Comparison of ENCODE assay signal across 10 cellular contexts in genomic region chr12:123474493-123475255, GRCh38. TPM values are rescaled to one million over a fixed set of nuclear protein-coding genes. Genes with fewer than 3 reads are reported as not detected.
A peak's percentile ranks its signal among the peaks of the same experiment; 100 is the strongest.
DNase-seq lines count a peak whose midpoint lies in the region; ATAC-seq and TF ChIP-seq lines count a peak whose summit lies in the region.
"Had no signal": no experiment of that assay in that cellular context is flagged by ENCODE, and none has a peak within 500 bp of the region (broad histone marks: within the 10 kb centered on the region; RNA-seq: fewer than 3 reads in every experiment).

No MANE protein-coding gene starts in this region.

- no peaks in the 10 kb centered on the region for H3K36me3 ChIP-seq in neural progenitor cell

- TF ChIP-seq CTCF in RWPE1 (conservative IDR thresholded peaks at IDR 0.05; ENCODE audit: low read depth) (no peak), neural progenitor cell (IDR thresholded peaks at IDR 0.05) (no peak)

- peak; percentile 65 for DNase-seq in Caki2 (ENCODE audit: low read depth)
- no peak for DNase-seq in RWPE1 (ENCODE audit: low spot score)
- DNase-seq in effector CD4-positive, alpha-beta T cell: peak; percentile 7
- DNase-seq in neural progenitor cell (ENCODE audit: low spot score): no peak
- DNase-seq in NCI-H524 (lab: John Stamatoyannopoulos, UW): no peak
- DNase-seq: NCI-H1092; PC-3; stimulated activated CD4-positive, alpha-beta T cell treated with anti-CD3 and anti-CD28 coated beads, Interleukin-2, amount 100 ng/mL, for 24 hours had no signal

- H3K27ac Mint-ChIP-seq in neural progenitor cell: no peak overlapping the region

- no peak overlapping the region for H2AFZ ChIP-seq in neural progenitor cell (replicated peaks)

- ATAC-seq in HG03139 (IDR thresholded peaks at IDR 0.05; ENCODE audit: unreplicated experiment): no peak
- ATAC-seq in GM19455 (IDR thresholded peaks at IDR 0.05; ENCODE audit: unreplicated experiment): no peak
- ATAC-seq: PC-3 had no signal

- H3K27ac ChIP-seq in RWPE1 (peak overlapping the region; percentile 13; the same call in 1 of the 2 replicates), neural progenitor cell (no peak overlapping the region)

- H3K9me3 ChIP-seq in neural progenitor cell (ENCODE audit: low read depth): no peaks in the 10 kb centered on the region

- no peak overlapping the region for H3K4me3 Mint-ChIP-seq in neural progenitor cell

- H3K27me3 Mint-ChIP-seq in neural progenitor cell (ENCODE audit: insufficient read depth, low read depth): peaks cover 2% of the 10 kb centered on the region

- CTCF ChIA-PET in RWPE1 (lab: Yijun Ruan, JAX): no interaction called here

- H3K36me3 Mint-ChIP-seq in neural progenitor cell: peaks cover 20% of the 10 kb centered on the region

- in situ Hi-C loops in Caki2 (cut with HindIII; ENCODE audit: low pct_unique_long_range_greater_than_20kb, low sequenced_read_pairs): no loop called here

- no peaks in the 10 kb centered on the region for H3K4me1 ChIP-seq in neural progenitor cell

- H3F3A ChIP-seq in neural progenitor cell (ENCODE audit: low read depth): no peaks in the 10 kb centered on the region

- no peaks in the 10 kb centered on the region for H4K20me1 ChIP-seq in neural progenitor cell (ENCODE audit: low read depth)

- POLR2A ChIA-PET in RWPE1 (lab: Yijun Ruan, JAX; ENCODE audit: low non-redundant PET): no interaction called here

- H3K9me3 Mint-ChIP-seq in neural progenitor cell: no peaks in the 10 kb centered on the region

- H3K4me1 Mint-ChIP-seq in neural progenitor cell: no peaks in the 10 kb centered on the region

- H3K9ac ChIP-seq in neural progenitor cell: peak overlapping the region; percentile 8

- no peak overlapping the region for H3K4me3 ChIP-seq in neural progenitor cell

- no peak overlapping the region for H3K4me2 ChIP-seq in neural progenitor cell

- no peaks in the 10 kb centered on the region for H3K79me2 ChIP-seq in neural progenitor cell (ENCODE audit: low read depth)

- no peaks in the 10 kb centered on the region for H3K27me3 ChIP-seq in neural progenitor cell

RNA-seq across cellular contexts. Expression of gene SNRNP35, which starts 16.7 kb away (rescaled TPM):
- 8.2 and 19.4 TPM in 2 replicates for total RNA-seq in Caki2 (2014; rRNA removed; shearing (Covaris generic); ENCODE audit: low replicate concordance)
- total RNA-seq in neural progenitor cell (ENCODE audit: low replicate concordance): 12.6 and 30.3 TPM in 2 replicates

RNA-seq across cellular contexts. Expression of gene RILPL2, which starts 38.2 kb away (rescaled TPM):
- 3.7 and 5.6 TPM in 2 replicates for total RNA-seq in Caki2 (2014; rRNA removed; shearing (Covaris generic); ENCODE audit: low replicate concordance)
- 1.1 TPM in 2 replicates for total RNA-seq in neural progenitor cell (ENCODE audit: low replicate concordance)

RNA-seq across cellular contexts. Expression of gene RILPL1, which starts 58.8 kb away (rescaled TPM):
- 7.8 and 13.9 TPM in 2 replicates for total RNA-seq in Caki2 (2014; rRNA removed; shearing (Covaris generic); ENCODE audit: low replicate concordance)
- total RNA-seq in neural progenitor cell (ENCODE audit: low replicate concordance): 13.8 and 16.7 TPM in 2 replicates

Comparison
In these comparisons a context has a peak if more than half of its experiments do, and no peak if none do; other contexts are left out.
1. DNase-seq: peak in Caki2 (single experiment) and effector CD4-positive, alpha-beta T cell (single experiment); none in RWPE1 (single experiment), neural progenitor cell (single experiment) and NCI-H524 (0 of 2).